8 cellular contexts compared by ENCODE assay signal in genomic region chr7:1459512-1459892, GRCh38.
DNase-seq lines count a peak whose midpoint lies in the region; ATAC-seq and FAIRE-seq lines count a peak whose summit lies in the region.

No MANE protein-coding gene starts in this region.

- peak; percentile 100 for DNase-seq in COLO829 (ENCODE audit: low spot score)
- peak; percentile 100 for DNase-seq in HTR-8/SVneo (ENCODE audit: insufficient read length, low spot score)
- peak; percentile 97 for DNase-seq in NOMO-1 treated with dmso at 0.1 percent for 144 hours (lab: John Stamatoyannopoulos, UW; ENCODE audit: unreplicated experiment)
- peak; percentile 98 for DNase-seq in activated CD8-positive, alpha-beta memory T cell treated with anti-CD3 and anti-CD28 coated beads, Interleukin-2, amount 50 U/mL, for 48 hours
- peak; percentile 100 for DNase-seq in epidermal melanocyte (ENCODE audit: insufficient read length, low spot score)
- DNase-seq in midbrain (lab: John Stamatoyannopoulos, UW): peak; percentile 99
- peak; percentile 96 to 99 for DNase-seq in stimulated activated CD8-positive, alpha-beta memory T cell treated with anti-CD3 and anti-CD28 coated beads, Interleukin-15, amount 100 ng/mL, for 48 hours (ENCODE audit: low read depth in 2 of 2)

- no peak for FAIRE-seq in HTR-8/SVneo (lab: Jason Lieb, UNC)

- peak; percentile 90 for ATAC-seq in GM21447 (IDR thresholded peaks at IDR 0.05; ENCODE audit: unreplicated experiment)

Comparison
In these comparisons a context has a peak if more than half of its experiments do, and no peak if none do; other contexts are left out.
1. Peak in every context shown above with its lines: DNase-seq and ATAC-seq.